1 cellular context compared by ENCODE assay signal in the genomic region with DNA sequence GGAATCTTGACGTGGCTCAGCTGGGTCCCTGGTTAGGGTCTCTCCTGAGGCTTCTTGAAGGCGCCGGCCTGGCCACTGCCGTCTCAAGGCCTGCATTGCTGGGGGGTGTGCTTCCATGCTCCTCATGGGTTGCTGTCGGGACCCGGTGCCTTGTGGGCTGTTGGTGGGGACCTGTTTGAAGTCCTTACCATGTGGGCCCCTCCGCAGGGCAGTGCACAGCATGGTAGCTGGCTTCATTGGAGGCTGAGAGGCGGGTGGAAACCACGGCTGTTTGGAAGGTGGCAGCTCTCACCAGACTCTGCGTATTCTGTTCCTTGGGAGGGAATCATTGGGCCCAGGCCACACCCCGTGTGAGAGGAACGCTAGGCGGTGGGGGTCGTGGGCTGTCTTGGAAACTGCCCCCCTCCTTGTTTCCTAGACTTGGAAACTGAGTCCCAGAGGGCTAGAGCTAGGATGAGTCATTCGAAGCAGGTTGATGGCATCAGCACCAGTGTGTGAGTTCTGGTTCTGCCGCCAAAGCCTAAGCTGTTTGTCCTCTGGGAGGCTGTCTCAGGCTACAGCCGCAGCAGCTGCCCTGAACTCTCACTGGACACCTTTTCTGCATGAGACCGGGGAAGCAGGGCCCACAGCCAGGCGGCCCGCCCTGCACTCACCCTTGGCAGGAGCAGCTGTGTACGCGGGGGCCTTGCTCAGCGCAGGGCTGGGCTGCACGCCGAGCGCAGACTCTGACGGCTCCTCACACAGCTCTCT.
TF ChIP-seq lines count a peak whose summit lies in the region.

No MANE protein-coding gene starts in this region.

TF ChIP-seq in H1, 55 proteins besides CTCF, POLR2A, EP300 and RAD21:
- TF ChIP-seq CHD2 (IDR thresholded peaks at IDR 0.05; ENCODE audit: low read length) = no peak
- TF ChIP-seq POLR2AphosphoS5 (IDR thresholded peaks at IDR 0.05; ENCODE audit: low read depth, low read length) = no peak
- no peak for TF ChIP-seq SUZ12 (IDR thresholded peaks at IDR 0.05; ENCODE audit: low read length)
- TF ChIP-seq TAF1 (IDR thresholded peaks at IDR 0.05; ENCODE audit: low read depth, low read length) = no peak
TF ChIP-seq in H1: peak in this region for 0.
